In genomic region chr3:172617013-172617706, GRCh38 we compare ENCODE assay signal across 16 cellular contexts.
"Had no signal": no experiment of that assay in that cellular context is flagged by ENCODE, and none has a peak within 500 bp of the region (broad histone marks: within the 10 kb centered on the region; RNA-seq: fewer than 3 reads in every experiment).

No MANE protein-coding gene starts in this region.

- H3K27ac ChIP-seq: hepatocyte, suprapubic skin, transverse colon, uterus, WERI-Rb-1 had no signal

- H3K4me3 ChIP-seq: hepatocyte, lung, suprapubic skin, transverse colon, uterus had no signal

- FAIRE-seq: endothelial cell of umbilical vein had no signal

- H3K9me3 ChIP-seq: suprapubic skin, transverse colon, uterus had no signal

- DNase-seq: activated CD4-positive, alpha-beta T cell treated with anti-CD3 and anti-CD28 coated beads for 1 hour; activated CD4-positive, alpha-beta T cell treated with anti-CD3 and anti-CD28 coated beads, Interleukin-2, amount 50 U/mL, for 48 hours; activated gamma-delta T cell treated with Interleukin-2 at 50 U/mL for 16 hours; amniotic stem cell; effector memory CD4-positive, alpha-beta T cell; retina; stimulated activated naive CD8-positive, alpha-beta T cell treated with anti-CD3 and anti-CD28 coated beads, Interleukin-15, amount 100 ng/mL, for 72 hours; T-helper 2 cell; transverse colon; uterus; WERI-Rb-1 had no signal

- ATAC-seq: activated naive CD4-positive, alpha-beta T cell treated with anti-CD3 and anti-CD28 coated beads, Interleukin-2, amount 50 U/mL, for 72 hours; stimulated activated naive CD8-positive, alpha-beta T cell treated with anti-CD3 and anti-CD28 coated beads, Interleukin-15, amount 100 ng/mL, for 72 hours had no signal

- H3K27me3 ChIP-seq: hepatocyte, suprapubic skin, transverse colon, uterus had no signal

- H3K36me3 ChIP-seq: suprapubic skin, transverse colon, uterus, WERI-Rb-1 had no signal
